In the genomic region with DNA sequence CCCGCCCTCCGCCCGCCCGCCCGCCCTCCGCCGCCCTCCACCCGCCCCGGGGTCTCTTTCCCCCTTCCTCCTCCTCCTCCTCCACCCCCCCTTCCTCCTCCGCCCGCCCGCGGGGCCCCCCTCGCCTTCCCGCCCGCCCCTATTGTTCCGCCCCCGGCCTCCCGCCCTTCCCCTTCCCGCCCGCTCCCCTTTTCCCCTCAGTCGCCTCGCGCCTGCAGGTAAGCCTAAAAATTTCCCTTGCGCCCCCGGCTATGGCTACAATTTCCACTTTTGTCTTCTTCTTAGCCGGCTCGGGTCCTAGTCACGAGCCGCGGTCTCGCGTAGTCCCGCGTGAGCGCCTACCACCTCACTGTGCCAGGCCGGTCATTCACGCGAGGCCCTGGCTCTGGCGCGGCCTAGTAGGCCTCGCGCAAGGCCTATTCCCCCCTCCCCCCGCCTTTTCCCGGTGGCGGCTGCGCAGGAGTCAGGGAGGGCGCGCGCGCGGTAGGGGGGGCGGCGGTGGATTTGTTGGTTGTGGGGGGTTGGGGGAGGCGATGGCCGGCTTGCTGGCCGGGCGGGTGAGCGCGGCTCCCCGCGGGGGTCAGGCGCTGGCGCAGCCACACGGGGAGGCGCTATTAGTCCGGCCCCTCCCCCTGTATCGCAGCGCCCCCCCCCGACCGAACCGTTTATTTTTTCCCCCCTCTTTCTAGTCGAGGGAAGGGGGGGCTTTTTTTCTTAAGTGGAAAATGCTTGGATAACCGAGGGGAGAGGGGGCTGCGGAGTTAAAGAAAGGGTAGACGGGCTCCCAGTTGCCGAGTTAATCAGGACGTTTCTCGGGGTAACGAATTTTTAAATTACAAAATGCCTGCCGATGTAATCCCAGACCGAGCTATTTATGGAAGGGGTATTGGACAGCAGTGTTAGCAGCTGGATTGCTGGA, we compare ENCODE assay signal across 1 cellular context.
A peak's percentile ranks its signal among the peaks of the same experiment; 100 is the strongest.
TF ChIP-seq lines count a peak whose summit lies in the region.

No MANE protein-coding gene starts in this region.

TF ChIP-seq in HepG2, 621 proteins besides CTCF, POLR2A, EP300 and RAD21 (continues in another document):
- TF ChIP-seq HOXA3 (CRISPR knock-in tag; IDR thresholded peaks at IDR 0.05) (0 out of 2 replicates have a peak, but pooled peaks have one; percentile 17), TAF15 (IDR thresholded peaks at IDR 0.05; ENCODE audit: low read depth, low read length, poor library complexity, severe bottlenecking) (no peak), ZNF678 (CRISPR knock-in tag; IDR thresholded peaks at IDR 0.05) (no peak), ZNF773 (CRISPR knock-in tag; IDR thresholded peaks at IDR 0.05; ENCODE audit: borderline replicate concordance) (0 out of 2 replicates have a peak, but pooled peaks have one; percentile 80), ZBTB7A (CRISPR knock-in tag; IDR thresholded peaks at IDR 0.05) (peak; percentile 76; the same call in 1 of the 2 replicates), ZNF468 (CRISPR knock-in tag; IDR thresholded peaks at IDR 0.05) (0 out of 2 replicates have a peak, but pooled peaks have one; percentile 73), ELF4 (CRISPR knock-in tag; IDR thresholded peaks at IDR 0.05; ENCODE audit: borderline replicate concordance) (no peak), GZF1 (CRISPR knock-in tag; IDR thresholded peaks at IDR 0.05) (peak; percentile 49; the same call in 1 of the 2 replicates), ZNF207 (IDR thresholded peaks at IDR 0.05; ENCODE audit: borderline replicate concordance) (no peak), GABPA (IDR thresholded peaks at IDR 0.05; ENCODE audit: low read depth, low read length) (0 out of 2 replicates have a peak, but pooled peaks have one; percentile 17), GABPA (CRISPR knock-in tag; IDR thresholded peaks at IDR 0.05; ENCODE audit: low read depth) (0 out of 2 replicates have a peak, but pooled peaks have one; percentile 53), ERF (CRISPR knock-in tag; IDR thresholded peaks at IDR 0.05) (no peak), SNAPC2 (CRISPR knock-in tag; IDR thresholded peaks at IDR 0.05) (no peak), IRX3 (CRISPR knock-in tag; IDR thresholded peaks at IDR 0.05; ENCODE audit: borderline replicate concordance, low read depth) (no peak), CCAR2 (optimal IDR thresholded peaks at IDR 0.05; ENCODE audit: low read depth, low read length) (peak; percentile 31), SP140L (CRISPR knock-in tag; IDR thresholded peaks at IDR 0.05; ENCODE audit: borderline replicate concordance) (no peak), ZNF335 (CRISPR knock-in tag; IDR thresholded peaks at IDR 0.05) (no peak), HIVEP1 (CRISPR knock-in tag; IDR thresholded peaks at IDR 0.05) (no peak), ZNF879 (CRISPR knock-in tag; IDR thresholded peaks at IDR 0.05) (peak; percentile 78; the same call in 1 of the 2 replicates), HDAC2 (CRISPR knock-in tag; IDR thresholded peaks at IDR 0.05) (0 out of 2 replicates have a peak, but pooled peaks have one; percentile 27), U2AF2 (IDR thresholded peaks at IDR 0.05; ENCODE audit: low read depth, low read length) (no peak), SMAD3 (CRISPR knock-in tag; IDR thresholded peaks at IDR 0.05) (no peak)
- TF ChIP-seq, protein P1, sequence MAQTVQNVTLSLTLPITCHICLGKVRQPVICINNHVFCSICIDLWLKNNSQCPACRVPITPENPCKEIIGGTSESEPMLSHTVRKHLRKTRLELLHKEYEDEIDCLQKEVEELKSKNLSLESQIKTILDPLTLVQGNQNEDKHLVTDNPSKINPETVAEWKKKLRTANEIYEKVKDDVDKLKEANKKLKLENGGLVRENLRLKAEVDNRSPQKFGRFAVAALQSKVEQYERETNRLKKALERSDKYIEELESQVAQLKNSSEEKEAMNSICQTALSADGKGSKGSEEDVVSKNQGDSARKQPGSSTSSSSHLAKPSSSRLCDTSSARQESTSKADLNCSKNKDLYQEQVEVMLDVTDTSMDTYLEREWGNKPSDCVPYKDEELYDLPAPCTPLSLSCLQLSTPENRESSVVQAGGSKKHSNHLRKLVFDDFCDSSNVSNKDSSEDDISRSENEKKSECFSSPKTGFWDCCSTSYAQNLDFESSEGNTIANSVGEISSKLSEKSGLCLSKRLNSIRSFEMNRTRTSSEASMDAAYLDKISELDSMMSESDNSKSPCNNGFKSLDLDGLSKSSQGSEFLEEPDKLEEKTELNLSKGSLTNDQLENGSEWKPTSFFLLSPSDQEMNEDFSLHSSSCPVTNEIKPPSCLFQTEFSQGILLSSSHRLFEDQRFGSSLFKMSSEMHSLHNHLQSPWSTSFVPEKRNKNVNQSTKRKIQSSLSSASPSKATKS (CRISPR knock-in tag; IDR thresholded peaks at IDR 0.05), result 0 out of 2 replicates have a peak, but pooled peaks have one; percentile 10
- TF ChIP-seq, protein P2, sequence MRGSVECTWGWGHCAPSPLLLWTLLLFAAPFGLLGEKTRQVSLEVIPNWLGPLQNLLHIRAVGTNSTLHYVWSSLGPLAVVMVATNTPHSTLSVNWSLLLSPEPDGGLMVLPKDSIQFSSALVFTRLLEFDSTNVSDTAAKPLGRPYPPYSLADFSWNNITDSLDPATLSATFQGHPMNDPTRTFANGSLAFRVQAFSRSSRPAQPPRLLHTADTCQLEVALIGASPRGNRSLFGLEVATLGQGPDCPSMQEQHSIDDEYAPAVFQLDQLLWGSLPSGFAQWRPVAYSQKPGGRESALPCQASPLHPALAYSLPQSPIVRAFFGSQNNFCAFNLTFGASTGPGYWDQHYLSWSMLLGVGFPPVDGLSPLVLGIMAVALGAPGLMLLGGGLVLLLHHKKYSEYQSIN (CRISPR knock-in tag; IDR thresholded peaks at IDR 0.05; ENCODE audit: borderline replicate concordance), result no peak
- TF ChIP-seq, protein P3, sequence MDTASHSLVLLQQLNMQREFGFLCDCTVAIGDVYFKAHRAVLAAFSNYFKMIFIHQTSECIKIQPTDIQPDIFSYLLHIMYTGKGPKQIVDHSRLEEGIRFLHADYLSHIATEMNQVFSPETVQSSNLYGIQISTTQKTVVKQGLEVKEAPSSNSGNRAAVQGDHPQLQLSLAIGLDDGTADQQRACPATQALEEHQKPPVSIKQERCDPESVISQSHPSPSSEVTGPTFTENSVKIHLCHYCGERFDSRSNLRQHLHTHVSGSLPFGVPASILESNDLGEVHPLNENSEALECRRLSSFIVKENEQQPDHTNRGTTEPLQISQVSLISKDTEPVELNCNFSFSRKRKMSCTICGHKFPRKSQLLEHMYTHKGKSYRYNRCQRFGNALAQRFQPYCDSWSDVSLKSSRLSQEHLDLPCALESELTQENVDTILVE (CRISPR knock-in tag; IDR thresholded peaks at IDR 0.05), result no peak
- TF ChIP-seq, protein P4, sequence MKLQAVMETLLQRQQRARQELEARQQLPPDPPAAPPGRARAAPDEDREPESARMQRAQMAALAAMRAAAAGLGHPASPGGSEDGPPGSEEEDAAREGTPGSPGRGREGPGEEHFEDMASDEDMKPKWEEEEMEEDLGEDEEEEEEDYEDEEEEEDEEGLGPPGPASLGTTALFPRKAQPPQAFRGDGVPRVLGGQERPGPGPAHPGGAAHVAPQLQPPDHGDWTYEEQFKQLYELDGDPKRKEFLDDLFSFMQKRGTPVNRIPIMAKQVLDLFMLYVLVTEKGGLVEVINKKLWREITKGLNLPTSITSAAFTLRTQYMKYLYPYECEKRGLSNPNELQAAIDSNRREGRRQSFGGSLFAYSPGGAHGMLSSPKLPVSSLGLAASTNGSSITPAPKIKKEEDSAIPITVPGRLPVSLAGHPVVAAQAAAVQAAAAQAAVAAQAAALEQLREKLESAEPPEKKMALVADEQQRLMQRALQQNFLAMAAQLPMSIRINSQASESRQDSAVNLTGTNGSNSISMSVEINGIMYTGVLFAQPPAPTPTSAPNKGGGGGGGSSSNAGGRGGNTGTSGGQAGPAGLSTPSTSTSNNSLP (IDR thresholded peaks at IDR 0.05; ENCODE audit: low read depth, low read length), result no peak
- TF ChIP-seq, protein P5, sequence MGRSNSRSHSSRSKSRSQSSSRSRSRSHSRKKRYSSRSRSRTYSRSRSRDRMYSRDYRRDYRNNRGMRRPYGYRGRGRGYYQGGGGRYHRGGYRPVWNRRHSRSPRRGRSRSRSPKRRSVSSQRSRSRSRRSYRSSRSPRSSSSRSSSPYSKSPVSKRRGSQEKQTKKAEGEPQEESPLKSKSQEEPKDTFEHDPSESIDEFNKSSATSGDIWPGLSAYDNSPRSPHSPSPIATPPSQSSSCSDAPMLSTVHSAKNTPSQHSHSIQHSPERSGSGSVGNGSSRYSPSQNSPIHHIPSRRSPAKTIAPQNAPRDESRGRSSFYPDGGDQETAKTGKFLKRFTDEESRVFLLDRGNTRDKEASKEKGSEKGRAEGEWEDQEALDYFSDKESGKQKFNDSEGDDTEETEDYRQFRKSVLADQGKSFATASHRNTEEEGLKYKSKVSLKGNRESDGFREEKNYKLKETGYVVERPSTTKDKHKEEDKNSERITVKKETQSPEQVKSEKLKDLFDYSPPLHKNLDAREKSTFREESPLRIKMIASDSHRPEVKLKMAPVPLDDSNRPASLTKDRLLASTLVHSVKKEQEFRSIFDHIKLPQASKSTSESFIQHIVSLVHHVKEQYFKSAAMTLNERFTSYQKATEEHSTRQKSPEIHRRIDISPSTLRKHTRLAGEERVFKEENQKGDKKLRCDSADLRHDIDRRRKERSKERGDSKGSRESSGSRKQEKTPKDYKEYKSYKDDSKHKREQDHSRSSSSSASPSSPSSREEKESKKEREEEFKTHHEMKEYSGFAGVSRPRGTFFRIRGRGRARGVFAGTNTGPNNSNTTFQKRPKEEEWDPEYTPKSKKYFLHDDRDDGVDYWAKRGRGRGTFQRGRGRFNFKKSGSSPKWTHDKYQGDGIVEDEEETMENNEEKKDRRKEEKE (IDR thresholded peaks at IDR 0.05), result no peak
- TF ChIP-seq, protein P6, sequence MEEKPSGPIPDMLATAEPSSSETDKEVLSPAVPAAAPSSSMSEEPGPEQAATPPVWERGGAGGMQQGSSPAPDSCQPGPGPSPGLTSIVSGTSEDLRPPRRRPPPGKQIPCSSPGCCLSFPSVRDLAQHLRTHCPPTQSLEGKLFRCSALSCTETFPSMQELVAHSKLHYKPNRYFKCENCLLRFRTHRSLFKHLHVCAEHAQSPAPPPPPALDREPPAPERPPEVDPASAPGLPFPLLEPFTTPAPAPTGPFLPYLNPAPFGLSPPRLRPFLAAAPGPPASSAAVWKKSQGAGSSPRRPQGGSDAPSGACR (CRISPR knock-in tag; IDR thresholded peaks at IDR 0.05), result no peak
- TF ChIP-seq, protein P7, sequence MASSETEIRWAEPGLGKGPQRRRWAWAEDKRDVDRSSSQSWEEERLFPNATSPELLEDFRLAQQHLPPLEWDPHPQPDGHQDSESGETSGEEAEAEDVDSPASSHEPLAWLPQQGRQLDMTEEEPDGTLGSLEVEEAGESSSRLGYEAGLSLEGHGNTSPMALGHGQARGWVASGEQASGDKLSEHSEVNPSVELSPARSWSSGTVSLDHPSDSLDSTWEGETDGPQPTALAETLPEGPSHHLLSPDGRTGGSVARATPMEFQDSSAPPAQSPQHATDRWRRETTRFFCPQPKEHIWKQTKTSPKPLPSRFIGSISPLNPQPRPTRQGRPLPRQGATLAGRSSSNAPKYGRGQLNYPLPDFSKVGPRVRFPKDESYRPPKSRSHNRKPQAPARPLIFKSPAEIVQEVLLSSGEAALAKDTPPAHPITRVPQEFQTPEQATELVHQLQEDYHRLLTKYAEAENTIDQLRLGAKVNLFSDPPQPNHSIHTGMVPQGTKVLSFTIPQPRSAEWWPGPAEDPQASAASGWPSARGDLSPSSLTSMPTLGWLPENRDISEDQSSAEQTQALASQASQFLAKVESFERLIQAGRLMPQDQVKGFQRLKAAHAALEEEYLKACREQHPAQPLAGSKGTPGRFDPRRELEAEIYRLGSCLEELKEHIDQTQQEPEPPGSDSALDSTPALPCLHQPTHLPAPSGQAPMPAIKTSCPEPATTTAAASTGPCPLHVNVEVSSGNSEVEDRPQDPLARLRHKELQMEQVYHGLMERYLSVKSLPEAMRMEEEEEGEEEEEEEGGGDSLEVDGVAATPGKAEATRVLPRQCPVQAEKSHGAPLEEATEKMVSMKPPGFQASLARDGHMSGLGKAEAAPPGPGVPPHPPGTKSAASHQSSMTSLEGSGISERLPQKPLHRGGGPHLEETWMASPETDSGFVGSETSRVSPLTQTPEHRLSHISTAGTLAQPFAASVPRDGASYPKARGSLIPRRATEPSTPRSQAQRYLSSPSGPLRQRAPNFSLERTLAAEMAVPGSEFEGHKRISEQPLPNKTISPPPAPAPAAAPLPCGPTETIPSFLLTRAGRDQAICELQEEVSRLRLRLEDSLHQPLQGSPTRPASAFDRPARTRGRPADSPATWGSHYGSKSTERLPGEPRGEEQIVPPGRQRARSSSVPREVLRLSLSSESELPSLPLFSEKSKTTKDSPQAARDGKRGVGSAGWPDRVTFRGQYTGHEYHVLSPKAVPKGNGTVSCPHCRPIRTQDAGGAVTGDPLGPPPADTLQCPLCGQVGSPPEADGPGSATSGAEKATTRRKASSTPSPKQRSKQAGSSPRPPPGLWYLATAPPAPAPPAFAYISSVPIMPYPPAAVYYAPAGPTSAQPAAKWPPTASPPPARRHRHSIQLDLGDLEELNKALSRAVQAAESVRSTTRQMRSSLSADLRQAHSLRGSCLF (CRISPR knock-in tag; IDR thresholded peaks at IDR 0.05; ENCODE audit: borderline replicate concordance), result 0 out of 2 replicates have a peak, but pooled peaks have one; percentile 32
- TF ChIP-seq, protein P8, sequence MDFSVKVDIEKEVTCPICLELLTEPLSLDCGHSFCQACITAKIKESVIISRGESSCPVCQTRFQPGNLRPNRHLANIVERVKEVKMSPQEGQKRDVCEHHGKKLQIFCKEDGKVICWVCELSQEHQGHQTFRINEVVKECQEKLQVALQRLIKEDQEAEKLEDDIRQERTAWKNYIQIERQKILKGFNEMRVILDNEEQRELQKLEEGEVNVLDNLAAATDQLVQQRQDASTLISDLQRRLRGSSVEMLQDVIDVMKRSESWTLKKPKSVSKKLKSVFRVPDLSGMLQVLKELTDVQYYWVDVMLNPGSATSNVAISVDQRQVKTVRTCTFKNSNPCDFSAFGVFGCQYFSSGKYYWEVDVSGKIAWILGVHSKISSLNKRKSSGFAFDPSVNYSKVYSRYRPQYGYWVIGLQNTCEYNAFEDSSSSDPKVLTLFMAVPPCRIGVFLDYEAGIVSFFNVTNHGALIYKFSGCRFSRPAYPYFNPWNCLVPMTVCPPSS (IDR thresholded peaks at IDR 0.05), result no peak
- TF ChIP-seq, protein P9, sequence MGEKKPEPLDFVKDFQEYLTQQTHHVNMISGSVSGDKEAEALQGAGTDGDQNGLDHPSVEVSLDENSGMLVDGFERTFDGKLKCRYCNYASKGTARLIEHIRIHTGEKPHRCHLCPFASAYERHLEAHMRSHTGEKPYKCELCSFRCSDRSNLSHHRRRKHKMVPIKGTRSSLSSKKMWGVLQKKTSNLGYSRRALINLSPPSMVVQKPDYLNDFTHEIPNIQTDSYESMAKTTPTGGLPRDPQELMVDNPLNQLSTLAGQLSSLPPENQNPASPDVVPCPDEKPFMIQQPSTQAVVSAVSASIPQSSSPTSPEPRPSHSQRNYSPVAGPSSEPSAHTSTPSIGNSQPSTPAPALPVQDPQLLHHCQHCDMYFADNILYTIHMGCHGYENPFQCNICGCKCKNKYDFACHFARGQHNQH (CRISPR knock-in tag; IDR thresholded peaks at IDR 0.05), result 0 out of 2 replicates have a peak, but pooled peaks have one; percentile 5
- TF ChIP-seq, protein P10, sequence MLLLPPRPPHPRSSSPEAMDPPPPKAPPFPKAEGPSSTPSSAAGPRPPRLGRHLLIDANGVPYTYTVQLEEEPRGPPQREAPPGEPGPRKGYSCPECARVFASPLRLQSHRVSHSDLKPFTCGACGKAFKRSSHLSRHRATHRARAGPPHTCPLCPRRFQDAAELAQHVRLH (CRISPR knock-in tag; IDR thresholded peaks at IDR 0.05; ENCODE audit: borderline replicate concordance, low read depth), result no peak
- TF ChIP-seq, protein P11, sequence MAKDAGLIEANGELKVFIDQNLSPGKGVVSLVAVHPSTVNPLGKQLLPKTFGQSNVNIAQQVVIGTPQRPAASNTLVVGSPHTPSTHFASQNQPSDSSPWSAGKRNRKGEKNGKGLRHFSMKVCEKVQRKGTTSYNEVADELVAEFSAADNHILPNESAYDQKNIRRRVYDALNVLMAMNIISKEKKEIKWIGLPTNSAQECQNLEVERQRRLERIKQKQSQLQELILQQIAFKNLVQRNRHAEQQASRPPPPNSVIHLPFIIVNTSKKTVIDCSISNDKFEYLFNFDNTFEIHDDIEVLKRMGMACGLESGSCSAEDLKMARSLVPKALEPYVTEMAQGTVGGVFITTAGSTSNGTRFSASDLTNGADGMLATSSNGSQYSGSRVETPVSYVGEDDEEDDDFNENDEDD (CRISPR knock-in tag; IDR thresholded peaks at IDR 0.05; ENCODE audit: borderline replicate concordance), result peak; percentile 49; the same call in 1 of the 2 replicates
